13 cellular contexts compared by ENCODE assay signal in genomic region chr1:167450843-167451242, GRCh38.
DNase-seq lines count a peak whose midpoint lies in the region; ATAC-seq and TF ChIP-seq lines count a peak whose summit lies in the region.
"Had no signal": no experiment of that assay in that cellular context is flagged by ENCODE, and none has a peak within 500 bp of the region (broad histone marks: within the 10 kb centered on the region; RNA-seq: fewer than 3 reads in every experiment).

No MANE protein-coding gene starts in this region.

- H3K9me3 Mint-ChIP-seq in CD4-positive, alpha-beta T cell: no peaks in the 10 kb centered on the region
- H3K9me3 Mint-ChIP-seq in IgD-negative memory B cell: no peaks in the 10 kb centered on the region
- no peaks in the 10 kb centered on the region for H3K9me3 Mint-ChIP-seq in activated T-cell treated with anti-CD3 and anti-CD28 coated beads, Interleukin-2, amount 50 U/mL, for 4 hours
- no peaks in the 10 kb centered on the region for H3K9me3 Mint-ChIP-seq in naive thymus-derived CD8-positive, alpha-beta T cell

- H3K27ac Mint-ChIP-seq in CD4-positive, alpha-beta T cell: peak overlapping the region; percentile 100
- peak overlapping the region in 1 of 3 donors; percentile 91 for H3K27ac Mint-ChIP-seq in IgD-negative memory B cell
- peak overlapping the region; percentile 91 to 99 (median 98) for H3K27ac Mint-ChIP-seq in naive thymus-derived CD8-positive, alpha-beta T cell

- H3K36me3 Mint-ChIP-seq in CD4-positive, alpha-beta T cell (ENCODE audit: low read depth): peaks cover 56% of the 10 kb centered on the region
- H3K36me3 Mint-ChIP-seq in IgD-negative memory B cell: no peaks in the 10 kb centered on the region
- H3K36me3 Mint-ChIP-seq in activated T-cell treated with anti-CD3 and anti-CD28 coated beads, Interleukin-2, amount 50 U/mL, for 4 hours (ENCODE audit: insufficient read depth): peaks cover 3% of the 10 kb centered on the region
- peaks cover 0 to 4% (median 0%) of the 10 kb centered on the region in 3 donors for H3K36me3 Mint-ChIP-seq in naive thymus-derived CD8-positive, alpha-beta T cell

- intact Hi-C loops in CD4-positive, alpha-beta T cell (cut with DNase I, micrococcal nuclease): loop anchor here in 1 of 2 experiments (5.0 kb wide), 1 partner anchor 181 kb away; the partner anchor contains the start of gene RCSD1

- no peak for TF ChIP-seq CTCF in CD4-positive, alpha-beta T cell (IDR thresholded peaks at IDR 0.05)

- H3K27ac ChIP-seq in CD4-positive, alpha-beta T cell (ENCODE audit: low read depth, low read length): peak overlapping the region; percentile 66
- H3K27ac ChIP-seq: adrenal gland, thoracic aorta had no signal

- peaks cover 80% of the 10 kb centered on the region for H3K4me1 Mint-ChIP-seq in CD4-positive, alpha-beta T cell (ENCODE audit: low read depth)
- peaks cover 13 to 21% (median 19%) of the 10 kb centered on the region in 3 donors for H3K4me1 Mint-ChIP-seq in IgD-negative memory B cell
- peaks cover 71% of the 10 kb centered on the region for H3K4me1 Mint-ChIP-seq in activated T-cell treated with anti-CD3 and anti-CD28 coated beads, Interleukin-2, amount 50 U/mL, for 4 hours (ENCODE audit: low read depth)
- peaks cover 36 to 77% (median 74%) of the 10 kb centered on the region in 4 donors for H3K4me1 Mint-ChIP-seq in naive thymus-derived CD8-positive, alpha-beta T cell

- no peak for DNase-seq in CD4-positive, alpha-beta T cell
- no peak for DNase-seq in activated T-cell treated with anti-CD3 and anti-CD28 coated beads, Interleukin-2, amount 50 U/mL, for 4 hours
- DNase-seq in naive thymus-derived CD8-positive, alpha-beta T cell: peak in 1 of 10 donors; percentile 51
- DNase-seq in NCI-H2081 (lab: John Stamatoyannopoulos, UW): no peak
- no peak for DNase-seq in OCI-M2 (lab: John Stamatoyannopoulos, UW; ENCODE audit: unreplicated experiment)
- DNase-seq in central memory CD4-positive, alpha-beta T cell: no peak
- DNase-seq: adrenal gland; AML-193; GDM1; NCI-H187 treated with DMSO at 0.1 percent for 48 hours; stimulated activated CD4-positive, alpha-beta T cell treated with anti-CD3 and anti-CD28 coated beads, Interleukin-4, amount 100 ng/mL, for 24 hours had no signal

- H3K9me3 ChIP-seq in CD4-positive, alpha-beta T cell (ENCODE audit: control insufficient read depth, low read length): no peaks in the 10 kb centered on the region
- H3K9me3 ChIP-seq: adrenal gland, thoracic aorta had no signal

- peak overlapping the region; percentile 88 for H3K4me3 Mint-ChIP-seq in CD4-positive, alpha-beta T cell
- peak overlapping the region in 3 of 4 donors; percentile 34 to 45 (median 34) for H3K4me3 Mint-ChIP-seq in IgD-negative memory B cell
- peak overlapping the region; percentile 59 for H3K4me3 Mint-ChIP-seq in activated T-cell treated with anti-CD3 and anti-CD28 coated beads, Interleukin-2, amount 50 U/mL, for 4 hours
- H3K4me3 Mint-ChIP-seq in naive thymus-derived CD8-positive, alpha-beta T cell: peak overlapping the region; percentile 70 to 93 (median 89)

- POLR2A ChIA-PET in CD4-positive, alpha-beta T cell (lab: Charles Lee): interaction anchor here (0.8 to 8.7 kb wide), 8 partner anchors 8 to 231 kb away, joined by 3 to 202 read pairs (median 5); partner anchors contain the start of genes CD247 and POU2F1
- POLR2A ChIA-PET in naive thymus-derived CD8-positive, alpha-beta T cell (lab: Charles Lee): interaction anchor here (0.6 to 3.3 kb wide), 9 partner anchors 9 to 1222 kb away, joined by 3 to 36 read pairs (median 4); partner anchors contain the start of gene CD247

- CTCF ChIA-PET in CD4-positive, alpha-beta T cell (lab: Charles Lee): interaction anchor here (0.9 to 1.4 kb wide), 3 partner anchors 23 to 230 kb away, joined by 3 read pairs; partner anchors contain the start of gene POU2F1

- no peak for ATAC-seq in CD4-positive, alpha-beta T cell (ENCODE audit: poor library complexity)
- no peak for ATAC-seq in activated T-cell treated with anti-CD3 and anti-CD28 coated beads, Interleukin-2, amount 50 U/mL, for 4 hours
- ATAC-seq in naive thymus-derived CD8-positive, alpha-beta T cell: peak in 1 of 2 donors; percentile 5

- no peaks in the 10 kb centered on the region for H3K27me3 ChIP-seq in CD4-positive, alpha-beta T cell (ENCODE audit: control insufficient read depth, insufficient read depth, low read length)
- H3K27me3 ChIP-seq: adrenal gland had no signal

- no peaks in the 10 kb centered on the region for H3K27me3 Mint-ChIP-seq in CD4-positive, alpha-beta T cell
- no peaks in the 10 kb centered on the region for H3K27me3 Mint-ChIP-seq in IgD-negative memory B cell
- no peaks in the 10 kb centered on the region for H3K27me3 Mint-ChIP-seq in activated T-cell treated with anti-CD3 and anti-CD28 coated beads, Interleukin-2, amount 50 U/mL, for 4 hours (ENCODE audit: low read depth)
- H3K27me3 Mint-ChIP-seq in naive thymus-derived CD8-positive, alpha-beta T cell: no peaks in the 10 kb centered on the region

Comparison
In these comparisons a context has a peak if more than half of its experiments do, and no peak if none do; other contexts are left out.
1. H3K4me3 Mint-ChIP-seq: peak in every context shown above with its lines; median percentile 89 in naive thymus-derived CD8-positive, alpha-beta T cell; 88 in CD4-positive, alpha-beta T cell; 59 in activated T-cell treated with anti-CD3 and anti-CD28 coated beads, Interleukin-2, amount 50 U/mL, for 4 hours; 34 in IgD-negative memory B cell.